10 cellular contexts compared by ENCODE assay signal in the genomic region with DNA sequence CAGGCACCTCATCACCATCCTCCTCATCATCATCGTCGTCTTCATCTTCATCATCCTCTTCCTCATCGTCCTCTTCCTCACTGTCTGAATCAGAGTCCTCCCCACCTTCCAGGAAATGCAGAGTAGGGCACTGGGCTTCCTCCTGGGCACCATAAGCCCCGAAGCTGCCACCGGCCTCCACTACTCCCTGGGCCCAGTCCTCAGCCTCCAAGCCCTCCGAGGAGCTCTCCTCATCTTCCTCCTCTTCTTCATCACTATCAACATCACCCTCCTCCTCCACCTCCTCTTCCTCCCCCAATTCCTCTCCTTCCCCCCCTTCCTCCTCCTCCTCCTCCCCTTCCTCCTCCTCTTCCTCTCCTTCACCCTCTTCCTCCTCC. TPM values are rescaled to one million over a fixed set of nuclear protein-coding genes. Genes with fewer than 3 reads are reported as not detected.
DNase-seq lines count a peak whose midpoint lies in the region; ATAC-seq and TF ChIP-seq lines count a peak whose summit lies in the region.
"Had no signal": no experiment of that assay in that cellular context is flagged by ENCODE, and none has a peak within 500 bp of the region (broad histone marks: within the 10 kb centered on the region; RNA-seq: fewer than 3 reads in every experiment).

No MANE protein-coding gene starts in this region.

- H3K4me3 ChIP-seq in astrocyte of the cerebellum (ENCODE audit: low read depth, low read length) (peak overlapping the region; percentile 47), upper lobe of left lung (peak overlapping the region; percentile 18 to 80 (median 68))

- intact Hi-C loops in Right ventricle myocardium inferior (cut with DNase I): no loop called here
- intact Hi-C loops in cardiac septum (cut with DNase I): loop anchor here (5.0 to 10.0 kb wide), 3 partner anchors 68 to 290 kb away; a partner anchor contains a TSS

- H3K4me1 ChIP-seq in upper lobe of left lung: peaks cover 49 to 64% (median 56%) of the 10 kb centered on the region in 4 donors

- no peaks in the 10 kb centered on the region for H3K27me3 Mint-ChIP-seq in memory B cell

- no peak for TF ChIP-seq EP300 in upper lobe of left lung (IDR thresholded peaks at IDR 0.05)

- no peak overlapping the region for H3K27ac Mint-ChIP-seq in memory B cell

- TF ChIP-seq CTCF in astrocyte of the cerebellum (IDR thresholded peaks at IDR 0.05; ENCODE audit: low read depth, low read length, missing control alignments): no peak
- TF ChIP-seq CTCF in upper lobe of left lung (IDR thresholded peaks at IDR 0.05): no peak
- no peak for TF ChIP-seq CTCF in GM13976 (IDR thresholded peaks at IDR 0.05; ENCODE audit: borderline replicate concordance, control extremely low read depth, extremely low read depth, insufficient read depth, missing control alignments)

- in situ Hi-C loops in astrocyte of the cerebellum (cut with HindIII; ENCODE audit: low sequenced_read_pairs): no loop called here
- in situ Hi-C loops in GM13976 (cut with MboI; ENCODE audit: low sequenced_read_pairs, unreplicated experiment): no loop called here

- H3K9me3 Mint-ChIP-seq in memory B cell: no peaks in the 10 kb centered on the region

- H3K36me3 ChIP-seq in upper lobe of left lung: peaks cover 0 to 18% (median 0%) of the 10 kb centered on the region in 4 donors

- H3K9me3 ChIP-seq in upper lobe of left lung: no peaks in the 10 kb centered on the region

- 70 to 76% methylated on average over 6 of the region's 6 CpGs for WGBS in upper lobe of left lung, 2 donors

- peaks cover 4% of the 10 kb centered on the region for H3K36me3 Mint-ChIP-seq in memory B cell

- DNase-seq in Right ventricle myocardium inferior (ENCODE audit: missing footprints) (peak; percentile 14), cardiac septum (ENCODE audit: low spot score) (no peak), astrocyte of the cerebellum (ENCODE audit: low read depth) (no peak), memory B cell (ENCODE audit: low spot score in 2 of 2) (no peak), upper lobe of left lung (no peak), ureter (ENCODE audit: low spot score) (no peak), GM13976 (ENCODE audit: low spot score) (no peak)
- DNase-seq: amniotic stem cell had no signal

- no peaks in the 10 kb centered on the region for H3K27me3 ChIP-seq in upper lobe of left lung

- peak overlapping the region in 3 of 4 donors; percentile 87 to 88 (median 87) for H3K27ac ChIP-seq in upper lobe of left lung

- ATAC-seq in Right ventricle myocardium inferior (no peak), memory B cell (ENCODE audit: low read depth) (no peak), upper lobe of left lung (ENCODE audit: low FRiP score in 2 of 2) (no peak), GM21619 (IDR thresholded peaks at IDR 0.05; ENCODE audit: unreplicated experiment) (no peak)

- H3K4me3 Mint-ChIP-seq in memory B cell: peak overlapping the region; percentile 52

- TF ChIP-seq POLR2A in upper lobe of left lung (IDR thresholded peaks at IDR 0.05): no peak

- H3K4me1 Mint-ChIP-seq in memory B cell: peaks cover 37% of the 10 kb centered on the region

RNA-seq across cellular contexts. Expression of a gene that starts 1.7 kb away (rescaled TPM):
- total RNA-seq in Right ventricle myocardium inferior (68.2 TPM), cardiac septum (79.8 TPM), upper lobe of left lung (100 to 1,000 TPM in 2 of 6 donors, 10 to 100 TPM in 4; 56.6 to 125 (median 89.7) TPM), ureter (84.1 TPM)

RNA-seq across cellular contexts. Expression of a gene that starts 3.6 kb away (rescaled TPM):
- total RNA-seq in Right ventricle myocardium inferior (0.14 TPM), cardiac septum (not detected), upper lobe of left lung (10 to 100 TPM in 1 of 6 donors, 1 to 10 TPM in 4, under 1 TPM in 1; 0.34 to 15.1 (median 5.4) TPM), ureter (0.29 TPM)
- total RNA-seq: RPMI7951 had no signal

RNA-seq across cellular contexts. Expression of a gene that starts 11.3 kb away (rescaled TPM):
- total RNA-seq in Right ventricle myocardium inferior (10.1 TPM), cardiac septum (9.4 TPM), upper lobe of left lung (100 to 1,000 TPM in 3 of 6 donors, 10 to 100 TPM in 3; 45.5 to 151 (median 99.1) TPM), ureter (16.6 TPM)

RNA-seq across cellular contexts. Expression of a gene that starts 17.3 kb away (rescaled TPM):
- 14.6 TPM for total RNA-seq in Right ventricle myocardium inferior
- 9.9 TPM for total RNA-seq in cardiac septum
- 10 to 100 TPM in 5 of 6 donors, 1 to 10 TPM in 1; 6.7 to 41.9 (median 39.1) TPM for total RNA-seq in upper lobe of left lung
- 36.6 TPM for total RNA-seq in ureter

RNA-seq across cellular contexts. Expression of a gene that starts 35.5 kb away (rescaled TPM):
- 9.8 TPM for total RNA-seq in Right ventricle myocardium inferior
- 12.5 TPM for total RNA-seq in cardiac septum
- 10 to 100 TPM in 5 of 6 donors, 1 to 10 TPM in 1; 9.4 to 20.8 (median 14.7) TPM for total RNA-seq in upper lobe of left lung
- 13.6 TPM for total RNA-seq in ureter
